Comparison of ENCODE assay signal across 2 cellular contexts in the genomic region with DNA sequence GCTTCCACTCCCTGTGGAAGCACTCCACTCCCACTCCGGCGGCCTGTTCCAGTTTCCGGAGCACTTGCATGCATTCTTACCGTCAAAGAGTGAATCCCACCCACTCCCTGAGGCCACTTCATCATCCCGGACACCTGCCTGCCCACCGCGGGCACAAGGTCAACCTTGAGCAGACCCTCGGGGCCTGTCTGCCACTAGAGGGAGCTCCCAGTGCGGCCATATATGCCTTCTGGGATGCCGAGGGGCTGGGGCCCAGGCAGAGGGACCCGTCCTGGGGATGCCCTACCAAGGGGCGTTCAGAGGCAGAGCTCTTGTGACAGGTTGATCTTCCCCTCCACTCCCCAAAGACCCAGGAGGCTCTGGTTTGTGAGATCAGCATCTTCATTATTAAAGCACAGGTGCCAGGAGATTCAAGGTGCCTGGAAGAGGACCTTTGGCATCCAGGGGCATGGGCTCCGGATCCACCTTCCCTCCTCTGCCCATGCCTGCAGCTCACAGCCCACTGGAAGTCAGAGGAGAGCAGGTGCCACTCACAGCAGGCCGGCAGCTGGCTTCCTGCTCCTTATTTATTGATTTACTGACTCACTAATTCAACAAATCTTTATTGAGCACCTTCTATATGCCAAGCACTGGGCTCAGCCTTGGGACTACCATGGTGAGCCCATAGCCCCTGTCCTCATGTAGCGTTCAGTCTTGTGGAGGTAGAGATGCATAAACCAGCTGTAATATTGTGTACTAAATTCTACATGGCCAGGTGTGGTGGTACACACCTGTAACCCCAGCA.
TF ChIP-seq lines count a peak whose summit lies in the region.

No MANE protein-coding gene starts in this region.

TF ChIP-seq in A549, 52 proteins besides CTCF, POLR2A, EP300 and RAD21:
- no peak for TF ChIP-seq ZSCAN20 (CRISPR knock-in tag; IDR thresholded peaks at IDR 0.05)
- TF ChIP-seq, protein P1, sequence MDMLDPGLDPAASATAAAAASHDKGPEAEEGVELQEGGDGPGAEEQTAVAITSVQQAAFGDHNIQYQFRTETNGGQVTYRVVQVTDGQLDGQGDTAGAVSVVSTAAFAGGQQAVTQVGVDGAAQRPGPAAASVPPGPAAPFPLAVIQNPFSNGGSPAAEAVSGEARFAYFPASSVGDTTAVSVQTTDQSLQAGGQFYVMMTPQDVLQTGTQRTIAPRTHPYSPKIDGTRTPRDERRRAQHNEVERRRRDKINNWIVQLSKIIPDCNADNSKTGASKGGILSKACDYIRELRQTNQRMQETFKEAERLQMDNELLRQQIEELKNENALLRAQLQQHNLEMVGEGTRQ (IDR thresholded peaks at IDR 0.05), result no peak
- TF ChIP-seq, protein P2, sequence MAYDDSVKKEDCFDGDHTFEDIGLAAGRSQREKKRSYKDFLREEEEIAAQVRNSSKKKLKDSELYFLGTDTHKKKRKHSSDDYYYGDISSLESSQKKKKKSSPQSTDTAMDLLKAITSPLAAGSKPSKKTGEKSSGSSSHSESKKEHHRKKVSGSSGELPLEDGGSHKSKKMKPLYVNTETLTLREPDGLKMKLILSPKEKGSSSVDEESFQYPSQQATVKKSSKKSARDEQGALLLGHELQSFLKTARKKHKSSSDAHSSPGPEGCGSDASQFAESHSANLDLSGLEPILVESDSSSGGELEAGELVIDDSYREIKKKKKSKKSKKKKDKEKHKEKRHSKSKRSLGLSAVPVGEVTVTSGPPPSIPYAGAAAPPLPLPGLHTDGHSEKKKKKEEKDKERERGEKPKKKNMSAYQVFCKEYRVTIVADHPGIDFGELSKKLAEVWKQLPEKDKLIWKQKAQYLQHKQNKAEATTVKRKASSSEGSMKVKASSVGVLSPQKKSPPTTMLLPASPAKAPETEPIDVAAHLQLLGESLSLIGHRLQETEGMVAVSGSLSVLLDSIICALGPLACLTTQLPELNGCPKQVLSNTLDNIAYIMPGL (CRISPR knock-in tag; IDR thresholded peaks at IDR 0.05; ENCODE audit: borderline replicate concordance), result no peak
- no peak for TF ChIP-seq MYC (IDR thresholded peaks at IDR 0.05; ENCODE audit: borderline replicate concordance, low read length)
- TF ChIP-seq FOXS1 (CRISPR knock-in tag; IDR thresholded peaks at IDR 0.05), result no peak
- no peak for TF ChIP-seq KDM5A (IDR thresholded peaks at IDR 0.05)
- no peak for TF ChIP-seq CEBPB (IDR thresholded peaks at IDR 0.05)
- TF ChIP-seq, protein P3, sequence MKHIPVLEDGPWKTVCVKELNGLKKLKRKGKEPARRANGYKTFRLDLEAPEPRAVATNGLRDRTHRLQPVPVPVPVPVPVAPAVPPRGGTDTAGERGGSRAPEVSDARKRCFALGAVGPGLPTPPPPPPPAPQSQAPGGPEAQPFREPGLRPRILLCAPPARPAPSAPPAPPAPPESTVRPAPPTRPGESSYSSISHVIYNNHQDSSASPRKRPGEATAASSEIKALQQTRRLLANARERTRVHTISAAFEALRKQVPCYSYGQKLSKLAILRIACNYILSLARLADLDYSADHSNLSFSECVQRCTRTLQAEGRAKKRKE (CRISPR knock-in tag; IDR thresholded peaks at IDR 0.05; ENCODE audit: low read depth), result no peak
- no peak for TF ChIP-seq CBX8 (IDR thresholded peaks at IDR 0.05)
- no peak for TF ChIP-seq ZFP36 (IDR thresholded peaks at IDR 0.05; ENCODE audit: borderline replicate concordance, partially characterized antibody)
- TF ChIP-seq HEYL (CRISPR knock-in tag; IDR thresholded peaks at IDR 0.05), result no peak
- TF ChIP-seq, protein P4, sequence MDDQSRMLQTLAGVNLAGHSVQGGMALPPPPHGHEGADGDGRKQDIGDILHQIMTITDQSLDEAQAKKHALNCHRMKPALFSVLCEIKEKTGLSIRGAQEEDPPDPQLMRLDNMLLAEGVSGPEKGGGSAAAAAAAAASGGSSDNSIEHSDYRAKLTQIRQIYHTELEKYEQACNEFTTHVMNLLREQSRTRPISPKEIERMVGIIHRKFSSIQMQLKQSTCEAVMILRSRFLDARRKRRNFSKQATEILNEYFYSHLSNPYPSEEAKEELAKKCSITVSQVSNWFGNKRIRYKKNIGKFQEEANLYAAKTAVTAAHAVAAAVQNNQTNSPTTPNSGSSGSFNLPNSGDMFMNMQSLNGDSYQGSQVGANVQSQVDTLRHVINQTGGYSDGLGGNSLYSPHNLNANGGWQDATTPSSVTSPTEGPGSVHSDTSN (IDR thresholded peaks at IDR 0.05), result no peak
- TF ChIP-seq ZC3H11A (IDR thresholded peaks at IDR 0.05), result no peak
- no peak for TF ChIP-seq HOXB13 (CRISPR knock-in tag; IDR thresholded peaks at IDR 0.05; ENCODE audit: low read depth)
- TF ChIP-seq, protein P5, sequence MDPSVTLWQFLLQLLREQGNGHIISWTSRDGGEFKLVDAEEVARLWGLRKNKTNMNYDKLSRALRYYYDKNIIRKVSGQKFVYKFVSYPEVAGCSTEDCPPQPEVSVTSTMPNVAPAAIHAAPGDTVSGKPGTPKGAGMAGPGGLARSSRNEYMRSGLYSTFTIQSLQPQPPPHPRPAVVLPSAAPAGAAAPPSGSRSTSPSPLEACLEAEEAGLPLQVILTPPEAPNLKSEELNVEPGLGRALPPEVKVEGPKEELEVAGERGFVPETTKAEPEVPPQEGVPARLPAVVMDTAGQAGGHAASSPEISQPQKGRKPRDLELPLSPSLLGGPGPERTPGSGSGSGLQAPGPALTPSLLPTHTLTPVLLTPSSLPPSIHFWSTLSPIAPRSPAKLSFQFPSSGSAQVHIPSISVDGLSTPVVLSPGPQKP (IDR thresholded peaks at IDR 0.05; ENCODE audit: low read depth, low read length), result no peak
- no peak for TF ChIP-seq CHD4 (IDR thresholded peaks at IDR 0.05; ENCODE audit: borderline replicate concordance)
- TF ChIP-seq NPAS2 (CRISPR knock-in tag; IDR thresholded peaks at IDR 0.05; ENCODE audit: borderline replicate concordance), result no peak
- TF ChIP-seq, protein P6, sequence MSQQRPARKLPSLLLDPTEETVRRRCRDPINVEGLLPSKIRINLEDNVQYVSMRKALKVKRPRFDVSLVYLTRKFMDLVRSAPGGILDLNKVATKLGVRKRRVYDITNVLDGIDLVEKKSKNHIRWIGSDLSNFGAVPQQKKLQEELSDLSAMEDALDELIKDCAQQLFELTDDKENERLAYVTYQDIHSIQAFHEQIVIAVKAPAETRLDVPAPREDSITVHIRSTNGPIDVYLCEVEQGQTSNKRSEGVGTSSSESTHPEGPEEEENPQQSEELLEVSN (IDR thresholded peaks at IDR 0.05; ENCODE audit: borderline replicate concordance, low read depth), result no peak
- no peak for TF ChIP-seq NFE2L2 (conservative IDR thresholded peaks at IDR 0.05; ENCODE audit: low read length)

TF ChIP-seq in H1, 55 proteins besides CTCF, POLR2A, EP300 and RAD21:
- TF ChIP-seq, protein P7, sequence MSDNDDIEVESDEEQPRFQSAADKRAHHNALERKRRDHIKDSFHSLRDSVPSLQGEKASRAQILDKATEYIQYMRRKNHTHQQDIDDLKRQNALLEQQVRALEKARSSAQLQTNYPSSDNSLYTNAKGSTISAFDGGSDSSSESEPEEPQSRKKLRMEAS (IDR thresholded peaks at IDR 0.05), result peak; percentile 80
- TF ChIP-seq POLR2AphosphoS5 (IDR thresholded peaks at IDR 0.05; ENCODE audit: low read depth, low read length) (no peak), CTBP2 (IDR thresholded peaks at IDR 0.05; ENCODE audit: borderline replicate concordance, insufficient read depth, insufficient read length, low read length) (peak; percentile 48), GABPA (IDR thresholded peaks at IDR 0.05; ENCODE audit: borderline replicate concordance, insufficient read depth, low read length) (0 out of 2 replicates have a peak, but pooled peaks have one; percentile 56), YY1 (IDR thresholded peaks at IDR 0.05; ENCODE audit: low read depth, low read length) (peak; percentile 81), SIN3A (conservative IDR thresholded peaks at IDR 0.05 in 1 of 2, IDR thresholded peaks at IDR 0.05 in 1 of 2; ENCODE audit: low read depth in 1 of 2, low read length in 2 of 2) (0 out of 4 replicates have a peak, but pooled peaks of 1 of the 2 experiments have one; percentile 25), SP2 (IDR thresholded peaks at IDR 0.05; ENCODE audit: low read length) (no peak), FOSL1 (IDR thresholded peaks at IDR 0.05; ENCODE audit: insufficient read depth, low read depth, low read length) (no peak), ASH2L (IDR thresholded peaks at IDR 0.05; ENCODE audit: low read length) (no peak)
- TF ChIP-seq, protein P6 (IDR thresholded peaks at IDR 0.05), result peak; percentile 32; the same call in 1 of the 2 replicates
- TF ChIP-seq, protein P8, sequence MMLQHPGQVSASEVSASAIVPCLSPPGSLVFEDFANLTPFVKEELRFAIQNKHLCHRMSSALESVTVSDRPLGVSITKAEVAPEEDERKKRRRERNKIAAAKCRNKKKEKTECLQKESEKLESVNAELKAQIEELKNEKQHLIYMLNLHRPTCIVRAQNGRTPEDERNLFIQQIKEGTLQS (IDR thresholded peaks at IDR 0.05; ENCODE audit: insufficient read depth, low read depth, low read length), result 0 out of 2 replicates have a peak, but pooled peaks have one; percentile 7
